In genomic region chr21:25572895-25573310, GRCh38 we compare ENCODE assay signal across 9 cellular contexts. TPM values are rescaled to one million over a fixed set of nuclear protein-coding genes. Genes with fewer than 3 reads are reported as not detected.
DNase-seq lines count a peak whose midpoint lies in the region; ATAC-seq, FAIRE-seq and TF ChIP-seq lines count a peak whose summit lies in the region.
"Had no signal": no experiment of that assay in that cellular context is flagged by ENCODE, and none has a peak within 500 bp of the region (broad histone marks: within the 10 kb centered on the region; RNA-seq: fewer than 3 reads in every experiment).

No MANE protein-coding gene starts in this region.

- no peaks in the 10 kb centered on the region for H3K27me3 ChIP-seq in astrocyte (ENCODE audit: insufficient read depth, low read length)

- intact Hi-C loops in left cardiac atrium (cut with DNase I), result no loop called here

- ATAC-seq in GM19467 (IDR thresholded peaks at IDR 0.05; ENCODE audit: unreplicated experiment) (peak; percentile 41), HG03457 (IDR thresholded peaks at IDR 0.05; ENCODE audit: unreplicated experiment) (peak; percentile 24), left cardiac atrium (no peak)

- FAIRE-seq in astrocyte (lab: Jason Lieb, UNC), result peak; percentile 5
- FAIRE-seq: TTC549 had no signal

- peaks cover 43% of the 10 kb centered on the region for H3K4me1 ChIP-seq in astrocyte (ENCODE audit: insufficient read depth, low read length)

- no peaks in the 10 kb centered on the region for H3K27me3 Mint-ChIP-seq in astrocyte (ENCODE audit: low read depth, unreplicated experiment)

- peak overlapping the region; percentile 57 for H3K4me2 ChIP-seq in astrocyte (ENCODE audit: low read length)

- TF ChIP-seq CTCF in astrocyte (IDR thresholded peaks at IDR 0.05; ENCODE audit: insufficient read depth, low read depth, low read length), result no peak

- H3K4me3 Mint-ChIP-seq in astrocyte (ENCODE audit: unreplicated experiment), result no peak overlapping the region

- H3K79me2 ChIP-seq in astrocyte (ENCODE audit: insufficient read depth, low read length), result peaks cover 23% of the 10 kb centered on the region

- peaks cover 3% of the 10 kb centered on the region for H3K36me3 ChIP-seq in astrocyte (ENCODE audit: insufficient read depth, low read length)

- no peak overlapping the region for H2AFZ ChIP-seq in astrocyte (ENCODE audit: low read depth, low read length)

- H3K27ac Mint-ChIP-seq in astrocyte (ENCODE audit: unreplicated experiment), result peak overlapping the region; percentile 88

- H3K9ac ChIP-seq in astrocyte (ENCODE audit: low read length), result peak overlapping the region; percentile 68

- H4K20me1 ChIP-seq in astrocyte (ENCODE audit: insufficient read depth, low read length), result no peaks in the 10 kb centered on the region

- DNase-seq in CD1c-positive myeloid dendritic cell (ENCODE audit: extremely low spot score) (peak; percentile 56), astrocyte (ENCODE audit: low read depth) (peak; percentile 60), NCI-H187 (lab: John Stamatoyannopoulos, UW) (no peak), SHP77 treated with DMSO at 0.1 percent for 48 hours (lab: John Stamatoyannopoulos, UW) (no peak), left cardiac atrium (no peak), NCI-H1048 (lab: John Stamatoyannopoulos, UW) (no peak)

- peak overlapping the region; percentile 90 for H3K27ac ChIP-seq in astrocyte (ENCODE audit: low read depth, low read length)

- peak overlapping the region; percentile 0 for H3K4me3 ChIP-seq in astrocyte (ENCODE audit: insufficient read depth, low read depth, low read length)

- peaks cover 2% of the 10 kb centered on the region for H3K36me3 Mint-ChIP-seq in astrocyte (ENCODE audit: low read depth, unreplicated experiment)

- peaks cover 42% of the 10 kb centered on the region for H3K4me1 Mint-ChIP-seq in astrocyte (ENCODE audit: low read depth, unreplicated experiment)

- H3K9me3 Mint-ChIP-seq in astrocyte (ENCODE audit: unreplicated experiment), result no peaks in the 10 kb centered on the region

- H3K9me3 ChIP-seq in astrocyte (ENCODE audit: insufficient read depth, low read depth, low read length), result no peaks in the 10 kb centered on the region

RNA-seq across cellular contexts. Expression of gene MRPL39, which starts 34.4 kb away (rescaled TPM):
- 29.6 and 32.5 TPM in 2 replicates for total RNA-seq in astrocyte
- total RNA-seq in left cardiac atrium, result 10 to 100 TPM; 37.8 to 39.9 TPM

Comparison
In these comparisons a context has a peak if more than half of its experiments do, and no peak if none do; other contexts are left out.
1. DNase-seq: peak in CD1c-positive myeloid dendritic cell (single experiment) and astrocyte (single experiment); none in NCI-H187 (0 of 2), SHP77 treated with DMSO at 0.1 percent for 48 hours (single experiment), left cardiac atrium (single experiment) and NCI-H1048 (single experiment).
2. ATAC-seq: peak in GM19467 (single experiment) and HG03457 (single experiment); none in left cardiac atrium (0 of 2).